16 cellular contexts compared by ENCODE assay signal in genomic region chr11:121508449-121508848, GRCh38. TPM values are rescaled to one million over a fixed set of nuclear protein-coding genes. Genes with fewer than 3 reads are reported as not detected.
DNase-seq lines count a peak whose midpoint lies in the region; ATAC-seq lines count a peak whose summit lies in the region.
"Had no signal": no experiment of that assay in that cellular context is flagged by ENCODE, and none has a peak within 500 bp of the region (broad histone marks: within the 10 kb centered on the region; RNA-seq: fewer than 3 reads in every experiment).

No MANE protein-coding gene starts in this region.

- H3K4me1 ChIP-seq in mesodermal cell (ENCODE audit: control insufficient read depth, insufficient read depth, low read length, poor library complexity, severe bottlenecking) = peaks cover 3% of the 10 kb centered on the region

- ATAC-seq in GM19324 (IDR thresholded peaks at IDR 0.05; ENCODE audit: low FRiP score, unreplicated experiment) = no peak
- ATAC-seq in HG03439 (IDR thresholded peaks at IDR 0.05; ENCODE audit: unreplicated experiment) = no peak
- ATAC-seq: GM12878, left cardiac atrium had no signal

- peak overlapping the region; percentile 64 for H3K27ac Mint-ChIP-seq in activated naive CD8-positive, alpha-beta T cell
- H3K27ac Mint-ChIP-seq in activated naive CD8-positive, alpha-beta T cell treated with anti-CD3 and anti-CD28 coated beads for 36 hours = no peak overlapping the region
- H3K27ac Mint-ChIP-seq: T-helper 1 cell treated with Interleukin-12 subunit alpha and Interleukin-12 subunit beta and Interleukin-4 antibody, amounts not matched to agents 30 μg/mL and 1 μg/mL, for 36 hours had no signal

- peaks cover 58% of the 10 kb centered on the region for H3K4me1 Mint-ChIP-seq in activated naive CD8-positive, alpha-beta T cell (ENCODE audit: low read depth)
- peaks cover 49% of the 10 kb centered on the region for H3K4me1 Mint-ChIP-seq in activated naive CD8-positive, alpha-beta T cell treated with anti-CD3 and anti-CD28 coated beads for 36 hours

- peaks cover 10% of the 10 kb centered on the region for H3K9me3 Mint-ChIP-seq in activated naive CD8-positive, alpha-beta T cell (ENCODE audit: low read depth)
- H3K9me3 Mint-ChIP-seq in activated naive CD8-positive, alpha-beta T cell treated with anti-CD3 and anti-CD28 coated beads for 36 hours = peaks cover 23% of the 10 kb centered on the region

- H3K36me3 ChIP-seq in mesodermal cell (ENCODE audit: control insufficient read depth, insufficient read depth, low read length) = peaks cover 9% of the 10 kb centered on the region

- H3K27ac ChIP-seq in cingulate gyrus (ENCODE audit: low read depth, low read length) = peak overlapping the region; percentile 81
- peak overlapping the region; percentile 48 for H3K27ac ChIP-seq in mesodermal cell (ENCODE audit: low read depth, low read length, severe bottlenecking)
- peak overlapping the region; percentile 4 for H3K27ac ChIP-seq in temporal lobe (ENCODE audit: low read depth, low read length)

- no peak overlapping the region for H3K4me3 ChIP-seq in mesodermal cell (ENCODE audit: extremely low read depth, insufficient read depth, low read length, poor library complexity, severe bottlenecking)
- H3K4me3 ChIP-seq: GM12878 had no signal

- peaks cover 5% of the 10 kb centered on the region for H3K9me3 ChIP-seq in mesodermal cell (ENCODE audit: control insufficient read depth, low read length)

- H3K4me3 Mint-ChIP-seq in activated naive CD8-positive, alpha-beta T cell = no peak overlapping the region
- H3K4me3 Mint-ChIP-seq in activated naive CD8-positive, alpha-beta T cell treated with anti-CD3 and anti-CD28 coated beads for 36 hours = no peak overlapping the region
- H3K4me3 Mint-ChIP-seq: T-helper 1 cell treated with Interleukin-12 subunit alpha and Interleukin-12 subunit beta and Interleukin-4 antibody, amounts not matched to agents 30 μg/mL and 1 μg/mL, for 36 hours had no signal

- DNase-seq in activated naive CD8-positive, alpha-beta T cell treated with anti-CD3 and anti-CD28 coated beads for 36 hours = no peak
- no peak for DNase-seq in NOMO-1 treated with DMSO at 0.1 percent for 48 hours (lab: John Stamatoyannopoulos, UW; ENCODE audit: unreplicated experiment)
- DNase-seq: activated naive CD4-positive, alpha-beta T cell treated with anti-CD3 and anti-CD28 coated beads, Interleukin-2, amount 50 U/mL, for 16 hours; effector CD4-positive, alpha-beta T cell; left cardiac atrium; NCI-H1436 treated with DMSO at 0.1 percent for 48 hours; SHP77; stimulated activated CD4-positive, alpha-beta T cell treated with anti-CD3 and anti-CD28 coated beads, Interleukin-15, amount 100 ng/mL, for 24 hours had no signal

- no peaks in the 10 kb centered on the region for H3K27me3 Mint-ChIP-seq in activated naive CD8-positive, alpha-beta T cell
- no peaks in the 10 kb centered on the region for H3K27me3 Mint-ChIP-seq in activated naive CD8-positive, alpha-beta T cell treated with anti-CD3 and anti-CD28 coated beads for 36 hours

- H3K36me3 Mint-ChIP-seq in activated naive CD8-positive, alpha-beta T cell = peaks cover 44% of the 10 kb centered on the region
- H3K36me3 Mint-ChIP-seq in activated naive CD8-positive, alpha-beta T cell treated with anti-CD3 and anti-CD28 coated beads for 36 hours = peaks cover 80% of the 10 kb centered on the region

RNA-seq across cellular contexts. Expression of gene SORL1, which starts 56.3 kb away (rescaled TPM):
- total RNA-seq in activated naive CD8-positive, alpha-beta T cell treated with anti-CD3 and anti-CD28 coated beads for 36 hours = 10 to 100 TPM; 47.5 to 47.9 TPM
- 15.3 TPM for polyA plus RNA-seq in mesodermal cell (2013, experiment 1 of 2)
- 15.5 TPM for polyA plus RNA-seq in mesodermal cell (2013, experiment 2 of 2)
- 40.6 TPM for total RNA-seq in temporal lobe

Comparison
In these comparisons a context has a peak if more than half of its experiments do, and no peak if none do; other contexts are left out.
1. H3K27ac ChIP-seq: peak in every context shown above with its lines; median percentile 81 in cingulate gyrus; 48 in mesodermal cell; 4 in temporal lobe.